8 cellular contexts compared by ENCODE assay signal in the genomic region with DNA sequence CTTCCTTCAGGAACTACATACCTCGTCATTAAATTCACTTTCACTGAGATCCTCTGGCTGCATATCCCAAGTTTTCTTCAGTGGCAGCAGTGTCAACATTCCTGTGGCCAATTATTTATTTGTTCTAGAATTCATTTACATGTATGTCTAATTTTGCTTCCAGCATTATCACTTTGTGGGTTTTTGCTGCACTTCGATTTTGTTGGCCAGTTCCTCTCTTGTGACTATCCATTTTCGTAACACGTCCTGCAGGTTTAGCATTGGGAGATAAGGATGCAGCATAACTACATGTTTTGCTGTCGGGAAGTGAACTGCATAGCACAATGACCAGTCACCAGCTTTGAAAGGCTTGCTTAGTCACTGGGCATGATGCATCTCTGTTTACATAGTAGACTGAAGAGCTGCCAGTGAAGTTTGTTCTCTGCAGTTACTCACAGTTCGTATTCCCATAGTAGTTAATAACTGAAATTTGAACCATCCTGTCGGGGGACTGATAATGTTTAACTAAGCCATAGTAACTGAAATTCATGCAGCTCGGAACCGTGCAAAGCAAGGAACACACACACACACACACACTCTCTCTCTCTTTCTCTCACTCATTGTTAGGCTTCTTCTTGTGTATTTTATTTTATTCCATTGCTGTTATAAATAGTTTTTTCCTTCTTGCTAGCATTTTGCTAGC. TPM values are rescaled to one million over a fixed set of nuclear protein-coding genes. Genes with fewer than 3 reads are reported as not detected.
DNase-seq lines count a peak whose midpoint lies in the region; ATAC-seq, FAIRE-seq and TF ChIP-seq lines count a peak whose summit lies in the region.

No MANE protein-coding gene starts in this region.

- H3K4me3 ChIP-seq in fibroblast of lung (replicated peaks in 1 of 4; ENCODE audit: control extremely low read depth in 1 of 4, insufficient read depth in 1 of 4, low read depth in 3 of 4, low read length in 4 of 4) = peak overlapping the region in 2 of 4 experiments; percentile 10 to 32

- no peaks in the 10 kb centered on the region for H3K27me3 Mint-ChIP-seq in activated naive CD4-positive, alpha-beta T cell treated with anti-CD3 and anti-CD28 coated beads, Interleukin-2, amount 10 ng/mL, durations not matched to agents 7 days and 5 days

- no peaks in the 10 kb centered on the region for H3K27me3 ChIP-seq in fibroblast of lung (ENCODE audit: control insufficient read depth, insufficient read depth, low read length)

- no peaks in the 10 kb centered on the region for H3K4me1 Mint-ChIP-seq in activated naive CD4-positive, alpha-beta T cell treated with anti-CD3 and anti-CD28 coated beads, Interleukin-2, amount 10 ng/mL, durations not matched to agents 7 days and 5 days

- DNase-seq in GOT3 (lab: John Stamatoyannopoulos, UW) (peak; percentile 40), RCC 7860 (ENCODE audit: low spot score) (peak; percentile 99), fibroblast of lung (ENCODE audit: low read depth in 2 of 2) (peak; percentile 99 to 100), pons (ENCODE audit: low spot score) (peak; percentile 83)
- no peak for DNase-seq in activated CD4-positive, alpha-beta T cell treated with anti-CD3 and anti-CD28 coated beads, Interleukin-2, amount 50 U/mL, for 48 hours
- DNase-seq in activated naive CD4-positive, alpha-beta T cell treated with anti-CD3 and anti-CD28 coated beads, Interleukin-2, amount 10 ng/mL, durations not matched to agents 7 days and 5 days = no peak
- no peak for DNase-seq in activated naive CD4-positive, alpha-beta T cell treated with Interleukin-2 at 50 U/mL for 16 hours

- H3K4me3 Mint-ChIP-seq in activated naive CD4-positive, alpha-beta T cell treated with anti-CD3 and anti-CD28 coated beads, Interleukin-2, amount 10 ng/mL, durations not matched to agents 7 days and 5 days = no peak overlapping the region

- H3K79me2 ChIP-seq in fibroblast of lung (ENCODE audit: control insufficient read depth, insufficient read depth, low read length) = peaks cover 18% of the 10 kb centered on the region

- H3K4me1 ChIP-seq in fibroblast of lung (ENCODE audit: control insufficient read depth, extremely low read depth, insufficient read depth, low read length) = peaks cover 15% of the 10 kb centered on the region

- no peak for ATAC-seq in HG02970 (IDR thresholded peaks at IDR 0.05; ENCODE audit: low FRiP score, unreplicated experiment)

- peak overlapping the region; percentile 80 for H3K27ac ChIP-seq in fibroblast of lung (ENCODE audit: insufficient read depth, low read length)

- no peaks in the 10 kb centered on the region for H3K9me3 Mint-ChIP-seq in activated naive CD4-positive, alpha-beta T cell treated with anti-CD3 and anti-CD28 coated beads, Interleukin-2, amount 10 ng/mL, durations not matched to agents 7 days and 5 days

- no peak overlapping the region for H3K9ac ChIP-seq in fibroblast of lung (ENCODE audit: insufficient read depth, low read length)

- no peaks in the 10 kb centered on the region for H4K20me1 ChIP-seq in fibroblast of lung (ENCODE audit: control insufficient read depth, extremely low read depth, insufficient read depth, low read length)

- TF ChIP-seq CTCF in fibroblast of lung (conservative IDR thresholded peaks at IDR 0.05 in 1 of 2, IDR thresholded peaks at IDR 0.05 in 1 of 2; ENCODE audit: low read depth in 1 of 2, low read length in 2 of 2) = no peak

- no peaks in the 10 kb centered on the region for H3K9me3 ChIP-seq in fibroblast of lung (ENCODE audit: control insufficient read depth, insufficient read depth, low read depth, low read length)

- FAIRE-seq in RCC 7860 (lab: Jason Lieb, UNC) = peak; percentile 97

- H3K36me3 ChIP-seq in fibroblast of lung (ENCODE audit: control insufficient read depth, insufficient read depth, low read length) = no peaks in the 10 kb centered on the region

- H3K4me2 ChIP-seq in fibroblast of lung (ENCODE audit: extremely low read depth, insufficient read depth, low read length) = peak overlapping the region; percentile 67

- CTCF ChIA-PET in activated naive CD4-positive, alpha-beta T cell treated with anti-CD3 and anti-CD28 coated beads, Interleukin-2, amount 10 ng/mL, durations not matched to agents 7 days and 5 days (lab: Charles Lee) = no interaction called here

- peaks cover 56% of the 10 kb centered on the region for H3K36me3 Mint-ChIP-seq in activated naive CD4-positive, alpha-beta T cell treated with anti-CD3 and anti-CD28 coated beads, Interleukin-2, amount 10 ng/mL, durations not matched to agents 7 days and 5 days

- no peak overlapping the region for H2AFZ ChIP-seq in fibroblast of lung (ENCODE audit: low read length)

- H3K27ac Mint-ChIP-seq in activated naive CD4-positive, alpha-beta T cell treated with anti-CD3 and anti-CD28 coated beads, Interleukin-2, amount 10 ng/mL, durations not matched to agents 7 days and 5 days = no peak overlapping the region

RNA-seq across cellular contexts. Expression of gene ZNF507, which starts 28.3 kb away (rescaled TPM):
- total RNA-seq in fibroblast of lung = 11.3 and 12.1 TPM in 2 replicates
- 15.6 and 17.8 TPM in 2 replicates for polyA plus RNA-seq in fibroblast of lung
- 7.4 and 7.7 TPM in 2 replicates for polyA plus RNA-seq in fibroblast of lung (2012)
- 3.2 and 8.2 TPM in 2 replicates for polyA minus RNA-seq in fibroblast of lung (ENCODE audit: low replicate concordance)

RNA-seq across cellular contexts. Expression of gene DPY19L3, which starts 31.8 kb away (rescaled TPM):
- 17.5 and 18.8 TPM in 2 replicates for total RNA-seq in fibroblast of lung
- polyA plus RNA-seq in fibroblast of lung = 24.2 and 31.9 TPM in 2 replicates
- 11.3 and 15.3 TPM in 2 replicates for polyA plus RNA-seq in fibroblast of lung (2012)
- polyA minus RNA-seq in fibroblast of lung (ENCODE audit: low replicate concordance) = 46.6 and 80.8 TPM in 2 replicates

Comparison
In these comparisons a context has a peak if more than half of its experiments do, and no peak if none do; other contexts are left out.
1. DNase-seq: peak in GOT3 (single experiment), RCC 7860 (single experiment), fibroblast of lung (2 of 2) and pons (single experiment); none in activated CD4-positive, alpha-beta T cell treated with anti-CD3 and anti-CD28 coated beads, Interleukin-2, amount 50 U/mL, for 48 hours (0 of 2), activated naive CD4-positive, alpha-beta T cell treated with anti-CD3 and anti-CD28 coated beads, Interleukin-2, amount 10 ng/mL, durations not matched to agents 7 days and 5 days (single experiment) and activated naive CD4-positive, alpha-beta T cell treated with Interleukin-2 at 50 U/mL for 16 hours (single experiment).